Comparison of ENCODE assay signal across 8 cellular contexts in the genomic region with DNA sequence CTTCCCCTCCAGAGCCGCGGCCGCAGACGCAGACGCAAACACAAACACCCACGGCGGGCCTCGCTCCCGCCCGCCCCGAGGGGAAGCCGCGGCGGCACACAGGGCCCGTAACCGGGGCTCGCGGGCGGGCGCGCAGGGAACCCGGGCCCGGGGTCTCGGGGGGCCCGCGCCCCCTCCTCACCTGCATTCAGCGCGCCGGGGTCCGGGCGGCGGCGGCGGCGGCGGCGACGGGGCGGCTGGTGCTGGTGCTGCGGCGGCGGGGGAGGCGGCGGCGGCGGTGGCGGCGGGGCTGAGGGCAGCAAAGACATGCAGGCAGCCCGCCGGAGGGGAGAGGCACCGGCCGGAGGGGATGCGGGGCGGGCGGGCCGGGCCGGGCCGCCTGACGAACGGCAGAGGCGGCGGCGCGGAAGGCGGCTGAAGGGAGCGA. TPM values are rescaled to one million over a fixed set of nuclear protein-coding genes. Genes with fewer than 3 reads are reported as not detected.
A peak's percentile ranks its signal among the peaks of the same experiment; 100 is the strongest.
DNase-seq lines count a peak whose midpoint lies in the region; ATAC-seq and TF ChIP-seq lines count a peak whose summit lies in the region.

No MANE protein-coding gene starts in this region.

- H3K4me1 Mint-ChIP-seq in activated naive CD4-positive, alpha-beta T cell treated with anti-CD3 and anti-CD28 coated beads for 36 hours (ENCODE audit: low read depth) = peaks cover 47% of the 10 kb centered on the region
- peaks cover 54% of the 10 kb centered on the region for H3K4me1 Mint-ChIP-seq in activated T-cell treated with anti-CD3 and anti-CD28 coated beads, Interleukin-2, amount 50 U/mL, for 4 hours (ENCODE audit: low read depth)
- H3K4me1 Mint-ChIP-seq in progenitor cell of endocrine pancreas (ENCODE audit: low read depth) = peaks cover 28% of the 10 kb centered on the region

- peak overlapping the region; percentile 99 for H3K27ac Mint-ChIP-seq in activated naive CD4-positive, alpha-beta T cell treated with anti-CD3 and anti-CD28 coated beads for 36 hours
- peak overlapping the region; percentile 100 for H3K27ac Mint-ChIP-seq in progenitor cell of endocrine pancreas

- no peaks in the 10 kb centered on the region for H3K9me3 Mint-ChIP-seq in activated naive CD4-positive, alpha-beta T cell treated with anti-CD3 and anti-CD28 coated beads for 36 hours
- no peaks in the 10 kb centered on the region for H3K9me3 Mint-ChIP-seq in activated T-cell treated with anti-CD3 and anti-CD28 coated beads, Interleukin-2, amount 50 U/mL, for 4 hours
- H3K9me3 Mint-ChIP-seq in progenitor cell of endocrine pancreas (ENCODE audit: low read depth) = no peaks in the 10 kb centered on the region

- no peak for TF ChIP-seq CTCF in progenitor cell of endocrine pancreas (IDR thresholded peaks at IDR 0.05; ENCODE audit: unreplicated experiment)

- DNase-seq in activated naive CD4-positive, alpha-beta T cell treated with anti-CD3 and anti-CD28 coated beads for 36 hours = no peak
- no peak for DNase-seq in activated naive CD4-positive, alpha-beta T cell treated with anti-CD3 and anti-CD28 coated beads, Interleukin-2, amount 50 U/mL, for 16 hours
- DNase-seq in activated T-cell treated with anti-CD3 and anti-CD28 coated beads, Interleukin-2, amount 50 U/mL, for 4 hours = peak; percentile 84
- peak; percentile 89 for DNase-seq in Right ventricle myocardium superior
- peak; percentile 24 for DNase-seq in progenitor cell of endocrine pancreas (ENCODE audit: low spot score, unreplicated experiment)
- no peak for DNase-seq in hippocampal formation (lab: John Stamatoyannopoulos, UW)

- peaks cover 18% of the 10 kb centered on the region for H3K36me3 Mint-ChIP-seq in activated naive CD4-positive, alpha-beta T cell treated with anti-CD3 and anti-CD28 coated beads for 36 hours (ENCODE audit: low read depth)
- H3K36me3 Mint-ChIP-seq in activated T-cell treated with anti-CD3 and anti-CD28 coated beads, Interleukin-2, amount 50 U/mL, for 4 hours (ENCODE audit: insufficient read depth) = peaks cover 1% of the 10 kb centered on the region
- peaks cover 2% of the 10 kb centered on the region for H3K36me3 Mint-ChIP-seq in progenitor cell of endocrine pancreas (ENCODE audit: insufficient read depth)

- no peaks in the 10 kb centered on the region for H3K27me3 Mint-ChIP-seq in activated naive CD4-positive, alpha-beta T cell treated with anti-CD3 and anti-CD28 coated beads for 36 hours (ENCODE audit: low read depth)
- no peaks in the 10 kb centered on the region for H3K27me3 Mint-ChIP-seq in activated T-cell treated with anti-CD3 and anti-CD28 coated beads, Interleukin-2, amount 50 U/mL, for 4 hours (ENCODE audit: low read depth)
- no peaks in the 10 kb centered on the region for H3K27me3 Mint-ChIP-seq in progenitor cell of endocrine pancreas

- ATAC-seq in HG03103 (IDR thresholded peaks at IDR 0.05; ENCODE audit: low read depth, unreplicated experiment) = peak; percentile 2
- ATAC-seq in activated T-cell treated with anti-CD3 and anti-CD28 coated beads, Interleukin-2, amount 50 U/mL, for 4 hours = peak; percentile 41 to 42
- ATAC-seq in Right ventricle myocardium superior (ENCODE audit: poor library complexity) = peak; percentile 20
- no peak for ATAC-seq in HG03469 (IDR thresholded peaks at IDR 0.05; ENCODE audit: unreplicated experiment)

- CTCF ChIA-PET in activated naive CD4-positive, alpha-beta T cell treated with anti-CD3 and anti-CD28 coated beads for 36 hours (lab: Charles Lee) = interaction anchor here (0.6 to 5.9 kb wide), 2 partner anchors 25 to 39 kb away, joined by 4 to 69 read pairs; a partner anchor contains a TSS

- intact Hi-C loops in activated naive CD4-positive, alpha-beta T cell treated with anti-CD3 and anti-CD28 coated beads for 36 hours (cut with micrococcal nuclease) = loop anchor here (5.0 kb wide), 3 partner anchors 102 to 238 kb away; a partner anchor contains a TSS
- intact Hi-C loops in Right ventricle myocardium superior (cut with DNase I) = loop anchor here (2.0 kb wide), 1 partner anchor 43 kb away; a partner anchor contains a TSS

- peak overlapping the region; percentile 97 for H3K4me3 Mint-ChIP-seq in activated naive CD4-positive, alpha-beta T cell treated with anti-CD3 and anti-CD28 coated beads for 36 hours
- peak overlapping the region; percentile 97 for H3K4me3 Mint-ChIP-seq in activated T-cell treated with anti-CD3 and anti-CD28 coated beads, Interleukin-2, amount 50 U/mL, for 4 hours
- peak overlapping the region; percentile 100 for H3K4me3 Mint-ChIP-seq in progenitor cell of endocrine pancreas (ENCODE audit: low read depth)

RNA-seq across cellular contexts. Expression of a gene that starts 0.3 kb away (rescaled TPM):
- total RNA-seq in activated naive CD4-positive, alpha-beta T cell treated with anti-CD3 and anti-CD28 coated beads for 36 hours = 100 to 1,000 TPM; 108 TPM
- 10 to 100 TPM; 52.2 to 59.1 (median 56.5) TPM for total RNA-seq in activated T-cell treated with anti-CD3 and anti-CD28 coated beads, Interleukin-2, amount 50 U/mL, for 4 hours
- total RNA-seq in Right ventricle myocardium superior = 19.3 TPM
- 39.7 and 42.4 TPM in 2 replicates for total RNA-seq in progenitor cell of endocrine pancreas

RNA-seq across cellular contexts. Expression of a gene that starts 43.2 kb away (rescaled TPM):
- total RNA-seq in activated naive CD4-positive, alpha-beta T cell treated with anti-CD3 and anti-CD28 coated beads for 36 hours = 10 to 100 TPM; 37.5 to 39.8 TPM
- total RNA-seq in activated T-cell treated with anti-CD3 and anti-CD28 coated beads, Interleukin-2, amount 50 U/mL, for 4 hours = 100 to 1,000 TPM in 1 of 3 donors, 10 to 100 TPM in 2; 90.1 to 111 (median 98.0) TPM
- total RNA-seq in Right ventricle myocardium superior = 44.8 TPM
- total RNA-seq in progenitor cell of endocrine pancreas = 25.7 and 32.7 TPM in 2 replicates

Comparison
In these comparisons a context has a peak if more than half of its experiments do, and no peak if none do; other contexts are left out.
1. DNase-seq: peak in activated T-cell treated with anti-CD3 and anti-CD28 coated beads, Interleukin-2, amount 50 U/mL, for 4 hours (single experiment), Right ventricle myocardium superior (single experiment) and progenitor cell of endocrine pancreas (single experiment); none in activated naive CD4-positive, alpha-beta T cell treated with anti-CD3 and anti-CD28 coated beads for 36 hours (single experiment), activated naive CD4-positive, alpha-beta T cell treated with anti-CD3 and anti-CD28 coated beads, Interleukin-2, amount 50 U/mL, for 16 hours (single experiment) and hippocampal formation (0 of 2).
2. Peak in every context shown above with its lines, with median percentiles within 50 percentile points of each other: H3K4me3 Mint-ChIP-seq.